ENCODE assay signal across 24 cellular contexts in genomic region chr3:101903426-101903825, GRCh38. TPM values are rescaled to one million over a fixed set of nuclear protein-coding genes. Genes with fewer than 3 reads are reported as not detected.
DNase-seq lines count a peak whose midpoint lies in the region; ATAC-seq and TF ChIP-seq lines count a peak whose summit lies in the region.
"Had no signal": no experiment of that assay in that cellular context is flagged by ENCODE, and none has a peak within 500 bp of the region (broad histone marks: within the 10 kb centered on the region; RNA-seq: fewer than 3 reads in every experiment).

No MANE protein-coding gene starts in this region.

- intact Hi-C loops in mammary epithelial cell (cut with micrococcal nuclease), result loop anchor here (2.0 to 10.0 kb wide), 3 partner anchors 33 to 254 kb away; no protein-coding TSS in a partner anchor
- intact Hi-C loops in MCF 10A (cut with micrococcal nuclease), result no loop called here

- no peak for ATAC-seq in T-helper 17 cell
- ATAC-seq in GM19035 (IDR thresholded peaks at IDR 0.05; ENCODE audit: unreplicated experiment), result no peak
- ATAC-seq in HG03432 (IDR thresholded peaks at IDR 0.05; ENCODE audit: unreplicated experiment), result no peak
- no peak for ATAC-seq in HG03354 (IDR thresholded peaks at IDR 0.05; ENCODE audit: poor library complexity, severe bottlenecking, unreplicated experiment)
- ATAC-seq: activated CD8-positive, alpha-beta T cell treated with anti-CD3 and anti-CD28 coated beads, Interleukin-2, amount 10 ng/mL, durations not matched to agents 7 days and 5 days; activated T-cell treated with anti-CD3 and anti-CD28 coated beads, Interleukin-2, amount 50 U/mL, for 72 hours; gastrocnemius medialis; HepG2; stimulated activated naive B cell treated with anti-CD40 and anti-IgM and Interleukin-4, amounts not matched to agents 10 μg/mL and 1 μg/mL and 100 μg/mL, for 72 hours had no signal

- no peak overlapping the region for H3K9ac ChIP-seq in mammary epithelial cell (ENCODE audit: insufficient read depth, low read length)

- no peaks in the 10 kb centered on the region for H3K79me2 ChIP-seq in mammary epithelial cell (ENCODE audit: insufficient read depth, low read length)

- dilution Hi-C loops in mammary epithelial cell (cut with HindIII; ENCODE audit: low sequenced_read_pairs), result no loop called here

- no peak overlapping the region for H3K4me3 ChIP-seq in mammary epithelial cell (replicated peaks in 1 of 3; ENCODE audit: insufficient read depth in 1 of 3, low read depth in 2 of 3, low read length in 3 of 3)
- H3K4me3 ChIP-seq: cardiac muscle cell, gastrocnemius medialis, tibial artery had no signal

- H3K36me3 Mint-ChIP-seq in MCF 10A (ENCODE audit: insufficient read depth, unreplicated experiment) (no peaks in the 10 kb centered on the region), T-helper 17 cell (ENCODE audit: low read depth) (no peaks in the 10 kb centered on the region)
- H3K36me3 Mint-ChIP-seq: activated naive CD8-positive, alpha-beta T cell treated with anti-CD3 and anti-CD28 coated beads for 36 hours; stimulated activated naive B cell treated with anti-CD40 and anti-IgM and Interleukin-4, amounts not matched to agents 10 μg/mL and 1 μg/mL and 100 μg/mL, for 72 hours had no signal

- H3K9me3 ChIP-seq in mammary epithelial cell (replicated peaks; ENCODE audit: insufficient read depth, low read length), result no peaks in the 10 kb centered on the region
- H3K9me3 ChIP-seq in T-helper 17 cell (ENCODE audit: control insufficient read depth, low read length, poor library complexity, severe bottlenecking), result no peaks in the 10 kb centered on the region
- H3K9me3 ChIP-seq: gastrocnemius medialis, tibial artery had no signal

- peak overlapping the region; percentile 11 for H3K27ac ChIP-seq in mammary epithelial cell (ENCODE audit: insufficient read depth, low read depth, low read length)
- H3K27ac ChIP-seq: cardiac muscle cell, gastrocnemius medialis, tibial artery, VCaP had no signal

- no peak overlapping the region for H3K4me2 ChIP-seq in mammary epithelial cell (ENCODE audit: insufficient read depth, low read depth, low read length)

- no TSS peak for BruUV-seq in mammary epithelial cell (replicated peaks; lab: Mats Ljungman, UMichigan)
- no TSS peak for BruUV-seq in MCF 10A (replicated peaks; lab: Mats Ljungman, UMichigan)

- CTCF ChIA-PET in mammary epithelial cell (lab: Charles Lee; ENCODE audit: low non-redundant PET), result no interaction called here
- CTCF ChIA-PET in MCF 10A (lab: Yijun Ruan, JAX), result interaction anchor here (0.6 to 1.2 kb wide), 3 partner anchors 14 to 322 kb away, joined by 3 to 6 read pairs (median 5); no protein-coding TSS in a partner anchor

- H3K36me3 ChIP-seq in mammary epithelial cell (ENCODE audit: insufficient read depth, low read length), result no peaks in the 10 kb centered on the region
- H3K36me3 ChIP-seq: cardiac muscle cell, gastrocnemius medialis, tibial artery had no signal

- H3K4me3 Mint-ChIP-seq in MCF 10A (ENCODE audit: unreplicated experiment), result no peak overlapping the region
- no peak overlapping the region for H3K4me3 Mint-ChIP-seq in T-helper 17 cell
- H3K4me3 Mint-ChIP-seq: activated CD8-positive, alpha-beta T cell treated with anti-CD3 and anti-CD28 coated beads, Interleukin-2, amount 10 ng/mL, durations not matched to agents 7 days and 5 days; activated naive CD8-positive, alpha-beta T cell treated with anti-CD3 and anti-CD28 coated beads for 36 hours; activated T-cell treated with anti-CD3 and anti-CD28 coated beads, Interleukin-2, amount 50 U/mL, for 72 hours; nephron; stimulated activated naive B cell treated with anti-CD40 and anti-IgM and Interleukin-4, amounts not matched to agents 10 μg/mL and 1 μg/mL and 100 μg/mL, for 72 hours had no signal

- 84% methylated on average over 3 of the region's 3 CpGs for WGBS in mammary epithelial cell (ENCODE audit: low coverage, missing lambda C conversion rate)

- peaks cover 10% of the 10 kb centered on the region for H3K4me1 Mint-ChIP-seq in MCF 10A (ENCODE audit: insufficient read depth, unreplicated experiment)
- H3K4me1 Mint-ChIP-seq in T-helper 17 cell, result peaks cover 3% of the 10 kb centered on the region
- H3K4me1 Mint-ChIP-seq: nephron had no signal

- H3K27me3 Mint-ChIP-seq in MCF 10A (ENCODE audit: insufficient read depth, unreplicated experiment), result no peaks in the 10 kb centered on the region
- no peaks in the 10 kb centered on the region for H3K27me3 Mint-ChIP-seq in T-helper 17 cell
- H3K27me3 Mint-ChIP-seq: activated naive CD8-positive, alpha-beta T cell treated with anti-CD3 and anti-CD28 coated beads for 36 hours; progenitor cell of endocrine pancreas; stimulated activated naive B cell treated with anti-CD40 and anti-IgM and Interleukin-4, amounts not matched to agents 10 μg/mL and 1 μg/mL and 100 μg/mL, for 72 hours had no signal

- H2AFZ ChIP-seq in mammary epithelial cell (ENCODE audit: low read depth, low read length), result no peak overlapping the region

- no peaks in the 10 kb centered on the region for H4K20me1 ChIP-seq in mammary epithelial cell (ENCODE audit: insufficient read depth, low read length)

- H3K27me3 ChIP-seq in mammary epithelial cell (ENCODE audit: insufficient read depth, low read length), result no peaks in the 10 kb centered on the region
- H3K27me3 ChIP-seq: cardiac muscle cell, gastrocnemius medialis, tibial artery had no signal

- no peak for TF ChIP-seq CTCF in mammary epithelial cell (conservative IDR thresholded peaks at IDR 0.05 in 1 of 2, IDR thresholded peaks at IDR 0.05 in 1 of 2; ENCODE audit: extremely low read depth in 1 of 2, insufficient read depth in 1 of 2, low read depth in 1 of 2, low read length in 2 of 2)
- no peak for TF ChIP-seq CTCF in MCF 10A (IDR thresholded peaks at IDR 0.05; ENCODE audit: unreplicated experiment)

- in situ Hi-C loops in mammary epithelial cell (cut with MboI; ENCODE audit: low sequenced_read_pairs in 2 of 2), result no loop called here

- POLR2A ChIA-PET in MCF 10A (lab: Yijun Ruan, JAX), result interaction anchor here (1.0 kb wide), 1 partner anchor 239 kb away, joined by 3 read pairs; no protein-coding TSS in a partner anchor

- H3K9me3 Mint-ChIP-seq in MCF 10A (ENCODE audit: unreplicated experiment), result no peaks in the 10 kb centered on the region

- DNase-seq in mammary epithelial cell (peak; percentile 55), MCF 10A (ENCODE audit: unreplicated experiment) (no peak), T-helper 17 cell (no peak), glomerular visceral epithelial cell (ENCODE audit: extremely low spot score) (peak; percentile 36), H4 (ENCODE audit: low spot score) (no peak)
- DNase-seq: activated CD8-positive, alpha-beta T cell treated with anti-CD3 and anti-CD28 coated beads, Interleukin-2, amount 10 ng/mL, durations not matched to agents 7 days and 5 days; activated naive CD8-positive, alpha-beta T cell treated with anti-CD3 and anti-CD28 coated beads for 36 hours; activated T-cell treated with anti-CD3 and anti-CD28 coated beads, Interleukin-2, amount 50 U/mL, for 72 hours; effector CD8-positive, alpha-beta T cell; gastrocnemius medialis; H7; NCI-H2029; NCI-H524; stimulated activated CD4-positive, alpha-beta T cell treated with anti-CD3 and anti-CD28 coated beads, Interleukin-12 subunit alpha, Interleukin-12 subunit beta, amount 100 ng/mL, for 4 hours; stimulated activated naive B cell treated with anti-CD40 and anti-IgM and Interleukin-4, amounts not matched to agents 10 μg/mL and 1 μg/mL and 100 μg/mL, for 72 hours; tibial artery had no signal

- peaks cover 6% of the 10 kb centered on the region for H3K4me1 ChIP-seq in mammary epithelial cell (ENCODE audit: insufficient read depth, low read length)
- H3K4me1 ChIP-seq: gastrocnemius medialis, tibial artery had no signal

- no peak overlapping the region for H3K27ac Mint-ChIP-seq in MCF 10A (ENCODE audit: low read depth, unreplicated experiment)
- peak overlapping the region; percentile 37 for H3K27ac Mint-ChIP-seq in T-helper 17 cell
- H3K27ac Mint-ChIP-seq: activated CD8-positive, alpha-beta T cell treated with anti-CD3 and anti-CD28 coated beads, Interleukin-2, amount 10 ng/mL, durations not matched to agents 7 days and 5 days; activated naive CD8-positive, alpha-beta T cell treated with anti-CD3 and anti-CD28 coated beads for 36 hours; activated T-cell treated with anti-CD3 and anti-CD28 coated beads, Interleukin-2, amount 50 U/mL, for 72 hours; nephron; progenitor cell of endocrine pancreas; stimulated activated naive B cell treated with anti-CD40 and anti-IgM and Interleukin-4, amounts not matched to agents 10 μg/mL and 1 μg/mL and 100 μg/mL, for 72 hours had no signal

RNA-seq across cellular contexts. Expression of gene NFKBIZ, which starts 54.1 kb away (rescaled TPM):
- total RNA-seq in mammary epithelial cell (10 to 100 TPM; 27.0 to 85.8 TPM), MCF 10A (2022) (48.9 and 58.8 TPM in 2 replicates), T-helper 17 cell (100 to 1,000 TPM; 682 to 814 TPM)
- 15.3 TPM for polyA plus RNA-seq in mammary epithelial cell
- polyA minus RNA-seq in mammary epithelial cell, result 32.8 TPM
- 0.81 and 8.0 TPM in 2 replicates for total RNA-seq in H4 (2014; rRNA removed; shearing (Covaris generic))

Comparison
In these comparisons a context has a peak if more than half of its experiments do, and no peak if none do; other contexts are left out.
1. DNase-seq: peak in mammary epithelial cell (single experiment) and glomerular visceral epithelial cell (single experiment); none in MCF 10A (single experiment), T-helper 17 cell (0 of 3) and H4 (single experiment).